Comparison of ENCODE assay signal across 12 cellular contexts in genomic region chr4:143626134-143626859, GRCh38.
DNase-seq lines count a peak whose midpoint lies in the region; ATAC-seq and TF ChIP-seq lines count a peak whose summit lies in the region.
"Had no signal": no experiment of that assay in that cellular context is flagged by ENCODE, and none has a peak within 500 bp of the region (broad histone marks: within the 10 kb centered on the region; RNA-seq: fewer than 3 reads in every experiment).

No MANE protein-coding gene starts in this region.

- DNase-seq in LNCaP clone FGC (ENCODE audit: low read depth) (peak; percentile 59), ascending aorta (ENCODE audit: low spot score in 2 of 2) (peak; percentile 13 to 73), heart right ventricle (peak; percentile 46 to 82), sciatic nerve (ENCODE audit: low spot score) (peak; percentile 89), cerebellar nuclear complex (lab: John Stamatoyannopoulos, UW) (no peak), immature natural killer cell (no peak)
- no peak for DNase-seq in natural killer cell treated with Interleukin-12 subunit alpha and Interleukin-12 subunit beta and Interleukin-15 and Interleukin-18, amount 100 ng/mL, for 72 hours (ENCODE audit: low spot score)
- DNase-seq: activated CD4-positive, alpha-beta T cell treated with anti-CD3 and anti-CD28 coated beads, Interleukin-2, amount 10 ng/mL, durations not matched to agents 24 days and 14 days; SIG-M5 had no signal

- no peaks in the 10 kb centered on the region for H3K36me3 Mint-ChIP-seq in natural killer cell treated with Interleukin-12 subunit alpha and Interleukin-12 subunit beta and Interleukin-15 and Interleukin-18, amount 100 ng/mL, for 72 hours
- H3K36me3 Mint-ChIP-seq in immature natural killer cell = peaks cover 0 to 3% (median 0%) of the 10 kb centered on the region in 3 donors
- H3K36me3 Mint-ChIP-seq: activated naive CD4-positive, alpha-beta T cell treated with anti-CD3 and anti-CD28 coated beads, Interleukin-2, amount 50 U/mL, for 24 hours had no signal

- H3K4me1 ChIP-seq in ascending aorta = peaks cover 0 to 15% of the 10 kb centered on the region in 2 donors
- peaks cover 6 to 24% (median 11%) of the 10 kb centered on the region in 9 donors for H3K4me1 ChIP-seq in heart right ventricle

- no peaks in the 10 kb centered on the region for H3K36me3 ChIP-seq in ascending aorta
- H3K36me3 ChIP-seq in heart right ventricle = no peaks in the 10 kb centered on the region

- H3K9me3 Mint-ChIP-seq in natural killer cell treated with Interleukin-12 subunit alpha and Interleukin-12 subunit beta and Interleukin-15 and Interleukin-18, amount 100 ng/mL, for 72 hours = peaks cover 12% of the 10 kb centered on the region
- H3K9me3 Mint-ChIP-seq in immature natural killer cell = peaks cover 0 to 4% (median 0%) of the 10 kb centered on the region in 6 donors
- H3K9me3 Mint-ChIP-seq: activated naive CD4-positive, alpha-beta T cell treated with anti-CD3 and anti-CD28 coated beads, Interleukin-2, amount 50 U/mL, for 24 hours had no signal

- ATAC-seq in heart right ventricle = peak; percentile 94 to 100 (median 98)
- peak; percentile 99 for ATAC-seq in sciatic nerve
- no peak for ATAC-seq in GM19324 (IDR thresholded peaks at IDR 0.05; ENCODE audit: low FRiP score, unreplicated experiment)
- ATAC-seq in natural killer cell treated with Interleukin-12 subunit alpha and Interleukin-12 subunit beta and Interleukin-15 and Interleukin-18, amount 100 ng/mL, for 72 hours = no peak

- H3K27ac ChIP-seq in ascending aorta (peak overlapping the region in 1 of 2 donors; percentile 67), heart right ventricle (peak overlapping the region in 8 of 10 donors; percentile 10 to 50 (median 32))
- H3K27ac ChIP-seq: skin epidermis had no signal

- whole genome bisulfite sequencing in heart right ventricle, 2 donors = 25 to 28% methylated on average over 4 of the region's 4 CpGs

- no peak overlapping the region for H3K27ac Mint-ChIP-seq in natural killer cell treated with Interleukin-12 subunit alpha and Interleukin-12 subunit beta and Interleukin-15 and Interleukin-18, amount 100 ng/mL, for 72 hours
- no peak overlapping the region for H3K27ac Mint-ChIP-seq in immature natural killer cell
- H3K27ac Mint-ChIP-seq: activated CD4-positive, alpha-beta T cell treated with anti-CD3 and anti-CD28 coated beads, Interleukin-2, amount 10 ng/mL, durations not matched to agents 24 days and 14 days; activated naive CD4-positive, alpha-beta T cell treated with anti-CD3 and anti-CD28 coated beads, Interleukin-2, amount 50 U/mL, for 24 hours had no signal

- H3K9me3 ChIP-seq in ascending aorta (no peaks in the 10 kb centered on the region), heart right ventricle (no peaks in the 10 kb centered on the region)

- intact Hi-C loops in ascending aorta (cut with DNase I) (no loop called here), heart right ventricle (cut with DNase I) (no loop called here), sciatic nerve (cut with DNase I) (no loop called here)

- H3K4me3 ChIP-seq in LNCaP clone FGC (ENCODE audit: low read depth, low read length) (no peak overlapping the region), ascending aorta (no peak overlapping the region), heart right ventricle (no peak overlapping the region)
- H3K4me3 ChIP-seq: skin epidermis had no signal

- no peak for TF ChIP-seq CTCF in LNCaP clone FGC (IDR thresholded peaks at IDR 0.05; ENCODE audit: control insufficient read depth, extremely low read depth, insufficient read depth)
- no peak for TF ChIP-seq CTCF in ascending aorta (IDR thresholded peaks at IDR 0.05)
- TF ChIP-seq CTCF in heart right ventricle (IDR thresholded peaks at IDR 0.05) = no peak

- H3K27me3 ChIP-seq in ascending aorta (no peaks in the 10 kb centered on the region), heart right ventricle (no peaks in the 10 kb centered on the region)

- H3K4me1 Mint-ChIP-seq in natural killer cell treated with Interleukin-12 subunit alpha and Interleukin-12 subunit beta and Interleukin-15 and Interleukin-18, amount 100 ng/mL, for 72 hours (ENCODE audit: low read depth in 2 of 2) = no peaks in the 10 kb centered on the region
- no peaks in the 10 kb centered on the region for H3K4me1 Mint-ChIP-seq in immature natural killer cell
- H3K4me1 Mint-ChIP-seq: activated CD4-positive, alpha-beta T cell treated with anti-CD3 and anti-CD28 coated beads, Interleukin-2, amount 10 ng/mL, durations not matched to agents 24 days and 14 days; activated naive CD4-positive, alpha-beta T cell treated with anti-CD3 and anti-CD28 coated beads, Interleukin-2, amount 50 U/mL, for 24 hours had no signal

- H3K4me3 Mint-ChIP-seq in natural killer cell treated with Interleukin-12 subunit alpha and Interleukin-12 subunit beta and Interleukin-15 and Interleukin-18, amount 100 ng/mL, for 72 hours = no peak overlapping the region
- H3K4me3 Mint-ChIP-seq in immature natural killer cell = no peak overlapping the region
- H3K4me3 Mint-ChIP-seq: activated CD4-positive, alpha-beta T cell treated with anti-CD3 and anti-CD28 coated beads, Interleukin-2, amount 10 ng/mL, durations not matched to agents 24 days and 14 days; activated naive CD4-positive, alpha-beta T cell treated with anti-CD3 and anti-CD28 coated beads, Interleukin-2, amount 50 U/mL, for 24 hours had no signal

- H3K27me3 Mint-ChIP-seq in natural killer cell treated with Interleukin-12 subunit alpha and Interleukin-12 subunit beta and Interleukin-15 and Interleukin-18, amount 100 ng/mL, for 72 hours = peaks cover 0 to 2% of the 10 kb centered on the region in 2 donors
- H3K27me3 Mint-ChIP-seq in immature natural killer cell (ENCODE audit: low read depth in 3 of 3) = no peaks in the 10 kb centered on the region
- H3K27me3 Mint-ChIP-seq: activated CD4-positive, alpha-beta T cell treated with anti-CD3 and anti-CD28 coated beads, Interleukin-2, amount 10 ng/mL, durations not matched to agents 24 days and 14 days had no signal

Comparison
In these comparisons a context has a peak if more than half of its experiments do, and no peak if none do; other contexts are left out.
1. DNase-seq: peak in LNCaP clone FGC (single experiment), ascending aorta (2 of 2), heart right ventricle (2 of 2) and sciatic nerve (single experiment); none in cerebellar nuclear complex (0 of 2), natural killer cell treated with Interleukin-12 subunit alpha and Interleukin-12 subunit beta and Interleukin-15 and Interleukin-18, amount 100 ng/mL, for 72 hours (single experiment) and immature natural killer cell (0 of 3).
2. ATAC-seq: peak in heart right ventricle (8 of 8) and sciatic nerve (single experiment); none in GM19324 (single experiment) and natural killer cell treated with Interleukin-12 subunit alpha and Interleukin-12 subunit beta and Interleukin-15 and Interleukin-18, amount 100 ng/mL, for 72 hours (0 of 2).